Comparison of ENCODE assay signal across 8 cellular contexts in genomic region chr5:170420809-170421412, GRCh38. TPM values are rescaled to one million over a fixed set of nuclear protein-coding genes. Genes with fewer than 3 reads are reported as not detected.
DNase-seq lines count a peak whose midpoint lies in the region; ATAC-seq and TF ChIP-seq lines count a peak whose summit lies in the region.

No MANE protein-coding gene starts in this region.

- TF ChIP-seq CTCF in RWPE2 (IDR thresholded peaks at IDR 0.05; ENCODE audit: poor library complexity, severe bottlenecking) (peak; percentile 92), osteocyte (IDR thresholded peaks at IDR 0.05) (peak; percentile 85)

- ATAC-seq in RWPE2 (ENCODE audit: low read depth): peak; percentile 76
- ATAC-seq in GM21367 (IDR thresholded peaks at IDR 0.05; ENCODE audit: unreplicated experiment): no peak

- peaks cover 74% of the 10 kb centered on the region for H3K27me3 Mint-ChIP-seq in osteocyte (ENCODE audit: unreplicated experiment)

- no peak overlapping the region for H3K4me3 Mint-ChIP-seq in osteocyte (ENCODE audit: unreplicated experiment)

- H3K27ac Mint-ChIP-seq in osteocyte (ENCODE audit: unreplicated experiment): no peak overlapping the region

- H3K9me3 Mint-ChIP-seq in osteocyte (ENCODE audit: unreplicated experiment): no peaks in the 10 kb centered on the region

- H4K20me1 ChIP-seq in Karpas-422 (ENCODE audit: insufficient read depth, low read depth, low read length): no peaks in the 10 kb centered on the region

- H3K36me3 ChIP-seq in Karpas-422 (ENCODE audit: insufficient read depth, low read length) (no peaks in the 10 kb centered on the region), RWPE2 (ENCODE audit: low read depth) (no peaks in the 10 kb centered on the region)

- no peak overlapping the region for H3K9ac ChIP-seq in Karpas-422 (ENCODE audit: low read length)

- H3K79me2 ChIP-seq in Karpas-422 (ENCODE audit: low read length): no peaks in the 10 kb centered on the region

- H3K9me3 ChIP-seq in Karpas-422 (ENCODE audit: low read length): no peaks in the 10 kb centered on the region
- H3K9me3 ChIP-seq in RWPE2 (ENCODE audit: severe bottlenecking): no peaks in the 10 kb centered on the region

- H3K27ac ChIP-seq in Karpas-422 (ENCODE audit: low read length) (no peak overlapping the region), RWPE2 (ENCODE audit: poor library complexity, severe bottlenecking) (no peak overlapping the region)

- H3K4me2 ChIP-seq in Karpas-422 (ENCODE audit: low read depth, low read length, poor library complexity, severe bottlenecking): peak overlapping the region; percentile 29

- H3K4me1 ChIP-seq in Karpas-422 (ENCODE audit: low read length) (peaks cover 13% of the 10 kb centered on the region), RWPE2 (ENCODE audit: insufficient read depth, poor library complexity, severe bottlenecking) (no peaks in the 10 kb centered on the region)

- H3K36me3 Mint-ChIP-seq in osteocyte (ENCODE audit: unreplicated experiment): no peaks in the 10 kb centered on the region

- H3K4me3 ChIP-seq in Karpas-422 (ENCODE audit: low read length) (no peak overlapping the region), RWPE2 (ENCODE audit: severe bottlenecking) (no peak overlapping the region)

- H3K4me1 Mint-ChIP-seq in osteocyte (ENCODE audit: unreplicated experiment): peaks cover 12% of the 10 kb centered on the region

- no peaks in the 10 kb centered on the region; the same call in 1 of the 2 replicates for H3K27me3 ChIP-seq in Karpas-422 (ENCODE audit: low read length)
- H3K27me3 ChIP-seq in RWPE2 (ENCODE audit: insufficient read depth, poor library complexity, severe bottlenecking): peaks cover 8% of the 10 kb centered on the region

- peak; percentile 13 for DNase-seq in NK-92 treated with Interleukin-12 subunit alpha and Interleukin-12 subunit beta, amount 100 ng/mL, for 24 hours (lab: John Stamatoyannopoulos, UW)
- DNase-seq in NK-92 (lab: John Stamatoyannopoulos, UW; ENCODE audit: unreplicated experiment): no peak
- DNase-seq in Karpas-422: peak; percentile 86
- no peak for DNase-seq in RWPE2 (ENCODE audit: low spot score)
- DNase-seq in activated T-helper 9 cell treated with anti-CD3 and anti-CD28 coated beads, Interleukin-2, amount 50 U/mL, for 16 hours (ENCODE audit: low read depth): peak; percentile 9
- peak; percentile 59 for DNase-seq in foreskin melanocyte
- no peak for DNase-seq in osteocyte (ENCODE audit: extremely low spot score, unreplicated experiment)

- H3K9me2 ChIP-seq in Karpas-422 (replicated peaks; ENCODE audit: insufficient read depth, low read length): no peaks in the 10 kb centered on the region

- no peak overlapping the region for H2AFZ ChIP-seq in Karpas-422 (ENCODE audit: low read length)

RNA-seq across cellular contexts. Expression of gene KCNMB1, which starts 31.7 kb away (rescaled TPM):
- total RNA-seq in Karpas-422 (2014; rRNA removed; shearing (Covaris generic); ENCODE audit: low replicate concordance): not detected in 2 replicates
- total RNA-seq in osteocyte: 3.3 and 3.5 TPM in 2 replicates

Comparison
In these comparisons a context has a peak if more than half of its experiments do, and no peak if none do; other contexts are left out.
1. DNase-seq: peak in NK-92 treated with Interleukin-12 subunit alpha and Interleukin-12 subunit beta, amount 100 ng/mL, for 24 hours (single experiment), Karpas-422 (single experiment), activated T-helper 9 cell treated with anti-CD3 and anti-CD28 coated beads, Interleukin-2, amount 50 U/mL, for 16 hours (single experiment) and foreskin melanocyte (single experiment); none in NK-92 (single experiment), RWPE2 (single experiment) and osteocyte (single experiment).